Comparison of ENCODE assay signal across 8 cellular contexts in genomic region chr7:191105-192034, GRCh38. TPM values are rescaled to one million over a fixed set of nuclear protein-coding genes. Genes with fewer than 3 reads are reported as not detected.
DNase-seq lines count a peak whose midpoint lies in the region; ATAC-seq and TF ChIP-seq lines count a peak whose summit lies in the region.

No MANE protein-coding gene starts in this region.

- H3K4me2 ChIP-seq in mesendoderm (ENCODE audit: low read length), result peak overlapping the region; percentile 62

- no peak overlapping the region for H2BK5ac ChIP-seq in mesendoderm (ENCODE audit: low read length)

- no peak overlapping the region for H2BK15ac ChIP-seq in mesendoderm (replicated peaks; ENCODE audit: low read depth)

- H3K27ac Mint-ChIP-seq in type B pancreatic cell, result peak overlapping the region; percentile 90

- H3K27me3 Mint-ChIP-seq in activated T-cell treated with anti-CD3 and anti-CD28 coated beads, Interleukin-2, amount 50 U/mL, for 4 hours (ENCODE audit: low read depth), result peaks cover 55% of the 10 kb centered on the region
- peaks cover 34% of the 10 kb centered on the region for H3K27me3 Mint-ChIP-seq in type B pancreatic cell

- no peak for DNase-seq in activated T-cell treated with anti-CD3 and anti-CD28 coated beads, Interleukin-2, amount 50 U/mL, for 4 hours
- no peak for DNase-seq in activated T-cell treated with anti-CD3 and anti-CD28 coated beads, Interleukin-2, amount 50 U/mL, for 1 hour
- DNase-seq in RPMI7951 (ENCODE audit: low read depth) (peak; percentile 99), mesendoderm (peak; percentile 41), type B pancreatic cell (ENCODE audit: extremely low spot score, unreplicated experiment) (no peak)
- no peak for DNase-seq in effector memory CD4-positive, alpha-beta T cell
- DNase-seq in stimulated activated naive CD4-positive, alpha-beta T cell treated with Interleukin-2 at 50 U/mL for 16 hours (lab: John Stamatoyannopoulos, UW), result no peak

- H2BK120ac ChIP-seq in mesendoderm (ENCODE audit: low read depth, low read length), result no peak overlapping the region

- H4K8ac ChIP-seq in mesendoderm (ENCODE audit: low read depth, low read length), result no peak overlapping the region

- peak overlapping the region; percentile 78 for H3K9ac ChIP-seq in mesendoderm (ENCODE audit: low read length)

- no peak overlapping the region for H3K23ac ChIP-seq in mesendoderm (ENCODE audit: low read length)

- peak overlapping the region; percentile 92 for H3K56ac ChIP-seq in mesendoderm (ENCODE audit: low read length)

- H3K36me3 ChIP-seq in effector memory CD4-positive, alpha-beta T cell (ENCODE audit: control insufficient read depth, insufficient read depth, low read length), result no peaks in the 10 kb centered on the region
- H3K36me3 ChIP-seq in mesendoderm (ENCODE audit: control insufficient read depth, insufficient read depth, low read length), result peaks cover 3% of the 10 kb centered on the region

- no peak overlapping the region for H3K4ac ChIP-seq in mesendoderm (ENCODE audit: low read depth, low read length)

- no peak overlapping the region for H2AK5ac ChIP-seq in mesendoderm (ENCODE audit: low read length)

- H3K79me1 ChIP-seq in mesendoderm (ENCODE audit: low read length), result peaks cover 8% of the 10 kb centered on the region

- H3K4me1 Mint-ChIP-seq in activated T-cell treated with anti-CD3 and anti-CD28 coated beads, Interleukin-2, amount 50 U/mL, for 4 hours (ENCODE audit: low read depth), result peaks cover 3% of the 10 kb centered on the region
- H3K4me1 Mint-ChIP-seq in type B pancreatic cell (ENCODE audit: unreplicated experiment), result peaks cover 33% of the 10 kb centered on the region

- peak overlapping the region; percentile 78 for H3K4me3 Mint-ChIP-seq in activated T-cell treated with anti-CD3 and anti-CD28 coated beads, Interleukin-2, amount 50 U/mL, for 4 hours
- peak overlapping the region; percentile 96 for H3K4me3 Mint-ChIP-seq in type B pancreatic cell

- peaks cover 9% of the 10 kb centered on the region for H3K27me3 ChIP-seq in effector memory CD4-positive, alpha-beta T cell (replicated peaks; ENCODE audit: control insufficient read depth, insufficient read depth, low read length, poor library complexity, severe bottlenecking)
- H3K27me3 ChIP-seq in mesendoderm (ENCODE audit: insufficient read depth, low read length, poor library complexity), result no peaks in the 10 kb centered on the region

- H3K9me3 ChIP-seq in effector memory CD4-positive, alpha-beta T cell (ENCODE audit: control insufficient read depth, low read length), result no peaks in the 10 kb centered on the region

- no peak overlapping the region for H3K27ac ChIP-seq in effector memory CD4-positive, alpha-beta T cell (ENCODE audit: insufficient read depth, low read length, poor library complexity, severe bottlenecking)
- H3K27ac ChIP-seq in mesendoderm (ENCODE audit: low read depth, low read length), result no peak overlapping the region

- H4K5ac ChIP-seq in mesendoderm (ENCODE audit: low read length), result no peak overlapping the region

- H3K18ac ChIP-seq in mesendoderm (ENCODE audit: low read length), result peak overlapping the region; percentile 51

- WGBS in mesendoderm (ENCODE audit: extremely low coverage, insufficient coverage, low lambda C conversion rate), result no CpG with 5 or more reads among the region's 40 CpGs

- no peaks in the 10 kb centered on the region for H3K36me3 Mint-ChIP-seq in activated T-cell treated with anti-CD3 and anti-CD28 coated beads, Interleukin-2, amount 50 U/mL, for 4 hours (ENCODE audit: insufficient read depth)
- peaks cover 14% of the 10 kb centered on the region for H3K36me3 Mint-ChIP-seq in type B pancreatic cell

- peak; percentile 15 to 16 for ATAC-seq in activated T-cell treated with anti-CD3 and anti-CD28 coated beads, Interleukin-2, amount 50 U/mL, for 4 hours
- ATAC-seq in HG02571 (IDR thresholded peaks at IDR 0.05; ENCODE audit: unreplicated experiment), result no peak

- peaks cover 27% of the 10 kb centered on the region for H3K79me2 ChIP-seq in mesendoderm (ENCODE audit: control insufficient read depth, insufficient read depth, low read length)

- H3K4me3 ChIP-seq in effector memory CD4-positive, alpha-beta T cell (ENCODE audit: insufficient read depth, low read depth, low read length, poor library complexity, severe bottlenecking), result peak overlapping the region; percentile 17
- H3K4me3 ChIP-seq in mesendoderm (ENCODE audit: low read length), result no peak overlapping the region

- no peaks in the 10 kb centered on the region for H3K9me3 Mint-ChIP-seq in activated T-cell treated with anti-CD3 and anti-CD28 coated beads, Interleukin-2, amount 50 U/mL, for 4 hours
- H3K9me3 Mint-ChIP-seq in type B pancreatic cell, result no peaks in the 10 kb centered on the region

- no peak for TF ChIP-seq CTCF in type B pancreatic cell (conservative IDR thresholded peaks at IDR 0.05)

- H3K4me1 ChIP-seq in effector memory CD4-positive, alpha-beta T cell (ENCODE audit: control insufficient read depth, insufficient read depth, low read length, poor library complexity, severe bottlenecking), result peaks cover 6% of the 10 kb centered on the region
- peaks cover 4% of the 10 kb centered on the region for H3K4me1 ChIP-seq in mesendoderm (ENCODE audit: control insufficient read depth, low read depth, low read length)

RNA-seq across cellular contexts. Expression of gene FAM20C, which starts 1.0 kb away (rescaled TPM):
- total RNA-seq in activated T-cell treated with anti-CD3 and anti-CD28 coated beads, Interleukin-2, amount 50 U/mL, for 4 hours, result 1 to 10 TPM in 2 of 3 donors, under 1 TPM in 1; 0.47 to 2.0 (median 1.7) TPM
- 256 and 312 TPM in 2 replicates for total RNA-seq in RPMI7951 (2014; rRNA removed; shearing (Covaris generic))
- polyA plus RNA-seq in mesendoderm (2013, experiment 1 of 2), result 14.5 TPM
- 15.4 TPM for polyA plus RNA-seq in mesendoderm (2013, experiment 2 of 2)
- 17.4 and 18.1 TPM in 2 replicates for total RNA-seq in type B pancreatic cell (ENCODE audit: low replicate concordance)

Comparison
In these comparisons a context has a peak if more than half of its experiments do, and no peak if none do; other contexts are left out.
1. DNase-seq: peak in RPMI7951 (single experiment) and mesendoderm (single experiment); none in activated T-cell treated with anti-CD3 and anti-CD28 coated beads, Interleukin-2, amount 50 U/mL, for 4 hours (single experiment), activated T-cell treated with anti-CD3 and anti-CD28 coated beads, Interleukin-2, amount 50 U/mL, for 1 hour (single experiment), effector memory CD4-positive, alpha-beta T cell (0 of 3), type B pancreatic cell (single experiment) and stimulated activated naive CD4-positive, alpha-beta T cell treated with Interleukin-2 at 50 U/mL for 16 hours (single experiment).
2. RNA of gene FAM20C, which starts 1.0 kb away (total RNA-seq): 256 to 312 TPM in RPMI7951; 17.4 to 18.1 TPM in type B pancreatic cell and 0.47 to 2.0 TPM in activated T-cell treated with anti-CD3 and anti-CD28 coated beads, Interleukin-2, amount 50 U/mL, for 4 hours; every median in the first group is over 10 times any median in the second.